ENCODE assay signal across 10 cellular contexts in genomic region chr7:44284216-44284615, GRCh38. TPM values are rescaled to one million over a fixed set of nuclear protein-coding genes. Genes with fewer than 3 reads are reported as not detected.
DNase-seq lines count a peak whose midpoint lies in the region; ATAC-seq, FAIRE-seq and TF ChIP-seq lines count a peak whose summit lies in the region.
"Had no signal": no experiment of that assay in that cellular context is flagged by ENCODE, and none has a peak within 500 bp of the region (broad histone marks: within the 10 kb centered on the region; RNA-seq: fewer than 3 reads in every experiment).

No MANE protein-coding gene starts in this region.

- H3K4me1 Mint-ChIP-seq in Calu3 (ENCODE audit: low read depth, unreplicated experiment) = no peaks in the 10 kb centered on the region

- no peak overlapping the region for H3K4me3 Mint-ChIP-seq in Calu3 (ENCODE audit: low read depth, unreplicated experiment)

- no peak for ATAC-seq in GM21619 (IDR thresholded peaks at IDR 0.05; ENCODE audit: unreplicated experiment)

- no peak for TF ChIP-seq CTCF in Calu3 (IDR thresholded peaks at IDR 0.05; ENCODE audit: unreplicated experiment)

- no peak for FAIRE-seq in RCC 7860 (lab: Jason Lieb, UNC)

- BruUV-seq in Calu3 (replicated peaks; lab: Mats Ljungman, UMichigan) = no TSS peak

- CTCF ChIA-PET in Calu3 (lab: Charles Lee) = no interaction called here

- peaks cover 94% of the 10 kb centered on the region for H3K27me3 Mint-ChIP-seq in Calu3 (ENCODE audit: unreplicated experiment)

- intact Hi-C loops in head of caudate nucleus (cut with DNase I) (no loop called here), posterior vena cava (cut with DNase I) (no loop called here), Calu3 (cut with micrococcal nuclease; ENCODE audit: unreplicated experiment) (no loop called here)

- H3K27ac Mint-ChIP-seq in Calu3 (ENCODE audit: unreplicated experiment) = no peak overlapping the region

- no peaks in the 10 kb centered on the region for H3K9me3 Mint-ChIP-seq in Calu3 (ENCODE audit: low read depth, unreplicated experiment)

- no peaks in the 10 kb centered on the region for H3K36me3 Mint-ChIP-seq in Calu3 (ENCODE audit: insufficient read depth, unreplicated experiment)

- peak; percentile 72 for DNase-seq in Daoy (ENCODE audit: low read depth)
- peak; percentile 66 for DNase-seq in NCI-H2171 (lab: John Stamatoyannopoulos, UW)
- peak in 36 of 42 donors; percentile 1 to 60 (median 14) for DNase-seq in head of caudate nucleus
- DNase-seq in posterior vena cava (ENCODE audit: low spot score) = peak; percentile 75
- no peak for DNase-seq in RCC 7860 (ENCODE audit: low spot score)
- DNase-seq in Calu3 = no peak
- DNase-seq in DMS79 (lab: John Stamatoyannopoulos, UW) = no peak
- DNase-seq: NCI-H510A; stimulated activated CD4-positive, alpha-beta T cell treated with anti-CD3 and anti-CD28 coated beads, Interleukin-2, amount 100 ng/mL, for 48 hours had no signal

RNA-seq across cellular contexts. Expression of gene CAMK2B, which starts 41.2 kb away (rescaled TPM):
- 0.06 TPM in 1 of 2 replicates, not detected in the other for total RNA-seq in Daoy (2014; rRNA removed; shearing (Covaris generic))
- total RNA-seq in posterior vena cava (1 to 10 TPM; 1.2 to 3.5 TPM), Calu3 (2022) (0.12 TPM in 1 of 2 replicates, not detected in the other)

Comparison
In these comparisons a context has a peak if more than half of its experiments do, and no peak if none do; other contexts are left out.
1. DNase-seq: peak in Daoy (single experiment), NCI-H2171 (single experiment), head of caudate nucleus (36 of 42) and posterior vena cava (single experiment); none in RCC 7860 (single experiment), Calu3 (single experiment) and DMS79 (single experiment).